ENCODE assay signal across 16 cellular contexts in the genomic region with DNA sequence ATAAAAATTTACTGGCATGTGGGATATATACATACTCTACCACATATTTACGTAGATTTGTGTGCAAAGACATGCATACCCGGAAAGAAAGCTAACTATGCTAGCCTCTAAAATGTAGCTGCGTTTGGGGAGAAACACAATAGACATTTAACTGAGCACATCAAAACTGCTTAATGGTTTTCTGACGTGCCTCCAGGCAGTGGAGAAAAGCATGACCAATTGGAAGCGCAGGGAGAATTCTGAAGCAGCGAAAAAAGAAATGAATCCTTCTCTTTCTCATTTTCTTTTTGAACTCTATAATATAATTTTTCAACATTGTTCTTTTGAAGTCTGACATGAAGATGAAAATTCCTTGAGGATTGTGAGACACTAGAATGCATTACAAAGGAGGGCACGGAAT.
"Had no signal": no experiment of that assay in that cellular context is flagged by ENCODE, and none has a peak within 500 bp of the region (broad histone marks: within the 10 kb centered on the region; RNA-seq: fewer than 3 reads in every experiment).

No MANE protein-coding gene starts in this region.

- DNase-seq: effector memory CD8-positive, alpha-beta T cell; esophagus squamous epithelium; foreskin keratinocyte; heart left ventricle; islet precursor cell; mammary epithelial cell; mucosa of descending colon; naive thymus-derived CD8-positive, alpha-beta T cell; stimulated activated CD4-positive, alpha-beta T cell treated with anti-CD3 and anti-CD28 coated beads, Interleukin-2, amount 100 ng/mL, for 24 hours; stimulated activated CD4-positive, alpha-beta T cell treated with anti-CD3 and anti-CD28 coated beads, Interleukin-4, amount 100 ng/mL, for 4 hours; stimulated activated naive B cell treated with anti-CD40 and anti-IgM and Interleukin-4, amounts not matched to agents 10 μg/mL and 1 μg/mL and 100 μg/mL, for 72 hours; stimulated activated naive CD8-positive, alpha-beta T cell treated with anti-CD3 and anti-CD28 coated beads, Interleukin-15, amount 100 ng/mL, for 72 hours; testis had no signal

- H3K9me3 ChIP-seq: esophagus squamous epithelium, heart left ventricle, mucosa of descending colon, testis, tibial nerve had no signal

- H3K36me3 Mint-ChIP-seq: naive thymus-derived CD8-positive, alpha-beta T cell; stimulated activated naive B cell treated with anti-CD40 and anti-IgM and Interleukin-4, amounts not matched to agents 10 μg/mL and 1 μg/mL and 100 μg/mL, for 72 hours had no signal

- H3K4me3 ChIP-seq: esophagus squamous epithelium, heart left ventricle, mucosa of descending colon, tibial nerve had no signal

- H3K4me1 Mint-ChIP-seq: naive thymus-derived CD8-positive, alpha-beta T cell; stimulated activated naive B cell treated with anti-CD40 and anti-IgM and Interleukin-4, amounts not matched to agents 10 μg/mL and 1 μg/mL and 100 μg/mL, for 72 hours; stimulated activated naive CD8-positive, alpha-beta T cell treated with anti-CD3 and anti-CD28 coated beads, Interleukin-15, amount 100 ng/mL, for 72 hours had no signal

- H3K27me3 ChIP-seq: testis, tibial nerve had no signal

- H3K27ac Mint-ChIP-seq: dendritic cell treated with granulocyte-macrophage colony-stimulating factor and Interleukin-4, amounts not matched to agents 40 ng/mL and 50 ng/mL, for 4 days; effector memory CD8-positive, alpha-beta T cell; naive thymus-derived CD8-positive, alpha-beta T cell; stimulated activated naive B cell treated with anti-CD40 and anti-IgM and Interleukin-4, amounts not matched to agents 10 μg/mL and 1 μg/mL and 100 μg/mL, for 72 hours; stimulated activated naive CD8-positive, alpha-beta T cell treated with anti-CD3 and anti-CD28 coated beads, Interleukin-15, amount 100 ng/mL, for 72 hours had no signal

- H3K4me1 ChIP-seq: esophagus squamous epithelium, foreskin keratinocyte, heart left ventricle, testis, tibial nerve had no signal

- H3K9me3 Mint-ChIP-seq: dendritic cell treated with granulocyte-macrophage colony-stimulating factor and Interleukin-4, amounts not matched to agents 40 ng/mL and 50 ng/mL, for 4 days; effector memory CD8-positive, alpha-beta T cell; neural crest cell; stimulated activated naive CD8-positive, alpha-beta T cell treated with anti-CD3 and anti-CD28 coated beads, Interleukin-15, amount 100 ng/mL, for 72 hours had no signal

- H3K36me3 ChIP-seq: esophagus squamous epithelium, heart left ventricle, tibial nerve had no signal

- H3K4me3 Mint-ChIP-seq: dendritic cell treated with granulocyte-macrophage colony-stimulating factor and Interleukin-4, amounts not matched to agents 40 ng/mL and 50 ng/mL, for 4 days; effector memory CD8-positive, alpha-beta T cell; naive thymus-derived CD8-positive, alpha-beta T cell; neural crest cell; stimulated activated naive B cell treated with anti-CD40 and anti-IgM and Interleukin-4, amounts not matched to agents 10 μg/mL and 1 μg/mL and 100 μg/mL, for 72 hours; stimulated activated naive CD8-positive, alpha-beta T cell treated with anti-CD3 and anti-CD28 coated beads, Interleukin-15, amount 100 ng/mL, for 72 hours had no signal

- H3K27ac ChIP-seq: esophagus squamous epithelium, foreskin keratinocyte, heart left ventricle, testis, tibial nerve had no signal
